ENCODE assay signal across 8 cellular contexts in the genomic region with DNA sequence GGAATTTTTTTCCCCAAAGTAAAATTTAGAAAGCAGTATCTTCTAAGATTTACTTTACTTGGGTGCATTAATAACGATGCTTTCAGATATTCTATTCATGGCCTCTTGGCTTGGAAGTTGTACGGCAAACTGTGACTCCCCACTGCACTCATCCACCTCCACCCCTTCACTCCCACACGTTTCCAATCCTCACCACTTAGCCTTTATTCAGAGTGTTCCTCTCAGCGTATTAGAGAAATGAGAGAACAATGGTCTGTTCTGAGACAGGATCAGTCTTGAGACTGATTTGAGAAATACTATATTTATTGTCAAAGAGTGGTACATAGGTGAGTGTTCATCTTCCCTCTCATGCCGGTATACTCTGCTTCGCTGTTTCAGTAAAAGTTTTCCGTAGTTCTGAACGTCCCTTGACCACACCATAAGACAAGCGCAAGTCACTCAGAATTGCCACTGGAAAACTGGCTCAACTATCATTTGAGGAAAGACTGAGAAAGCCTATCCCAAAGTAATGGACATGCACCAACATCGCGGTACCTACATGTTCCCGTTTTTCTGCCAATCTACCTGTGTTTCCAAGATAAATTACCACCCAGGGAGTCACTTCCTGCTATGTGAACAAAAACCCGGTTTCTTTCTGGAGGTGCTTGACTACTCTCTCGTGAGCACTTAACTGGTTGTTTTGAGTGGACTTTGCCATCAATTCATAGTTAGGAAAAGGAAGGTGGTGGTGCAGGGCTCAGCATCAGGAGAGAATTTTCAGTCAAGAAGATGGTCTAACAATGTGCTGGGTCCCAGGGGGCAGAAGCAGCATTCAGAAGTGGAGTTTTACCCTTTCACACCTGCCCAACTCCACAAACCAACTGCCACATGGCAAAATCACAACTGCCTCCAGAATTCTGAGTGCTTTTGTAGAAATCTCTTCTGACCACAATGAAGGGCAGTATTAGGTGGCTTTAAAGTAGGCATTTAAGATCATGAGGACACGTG. TPM values are rescaled to one million over a fixed set of nuclear protein-coding genes. Genes with fewer than 3 reads are reported as not detected.
DNase-seq lines count a peak whose midpoint lies in the region; ATAC-seq and TF ChIP-seq lines count a peak whose summit lies in the region.

No MANE protein-coding gene starts in this region.

- no peak for ATAC-seq in effector memory CD8-positive, alpha-beta T cell (replicated peaks)

- H3F3A ChIP-seq in neural progenitor cell (ENCODE audit: low read depth): peaks cover 7% of the 10 kb centered on the region

- peak overlapping the region; percentile 59 for H3K9ac ChIP-seq in neural progenitor cell

- H3K9me3 Mint-ChIP-seq in effector memory CD8-positive, alpha-beta T cell: no peaks in the 10 kb centered on the region
- H3K9me3 Mint-ChIP-seq in neural progenitor cell: peaks cover 2% of the 10 kb centered on the region

- H3K4me1 ChIP-seq in neural progenitor cell: peaks cover 46% of the 10 kb centered on the region

- H3K36me3 ChIP-seq in neural progenitor cell: no peaks in the 10 kb centered on the region

- no peaks in the 10 kb centered on the region for H3K27me3 ChIP-seq in neural progenitor cell

- peaks cover 0 to 5% of the 10 kb centered on the region in 2 donors for H3K4me1 Mint-ChIP-seq in effector memory CD8-positive, alpha-beta T cell (ENCODE audit: low read depth in 2 of 2)
- H3K4me1 Mint-ChIP-seq in neural progenitor cell: peaks cover 46% of the 10 kb centered on the region

- TF ChIP-seq CTCF in LNCaP clone FGC (IDR thresholded peaks at IDR 0.05; ENCODE audit: control insufficient read depth, extremely low read depth, insufficient read depth): no peak
- TF ChIP-seq CTCF in neural progenitor cell (IDR thresholded peaks at IDR 0.05): no peak

- H3K4me2 ChIP-seq in neural progenitor cell: peak overlapping the region; percentile 87

- no peaks in the 10 kb centered on the region for H3K36me3 Mint-ChIP-seq in effector memory CD8-positive, alpha-beta T cell (ENCODE audit: insufficient read depth)
- peaks cover 6% of the 10 kb centered on the region for H3K36me3 Mint-ChIP-seq in neural progenitor cell

- H3K27ac ChIP-seq in neural progenitor cell: no peak overlapping the region

- peak overlapping the region; percentile 59 to 88 for H3K4me3 Mint-ChIP-seq in effector memory CD8-positive, alpha-beta T cell
- H3K4me3 Mint-ChIP-seq in neural progenitor cell: peak overlapping the region; percentile 81

- H2AFZ ChIP-seq in neural progenitor cell (replicated peaks): no peak overlapping the region

- no peaks in the 10 kb centered on the region for H3K9me3 ChIP-seq in neural progenitor cell (ENCODE audit: low read depth)

- H3K4me3 ChIP-seq in LNCaP clone FGC (ENCODE audit: low read depth, low read length) (peak overlapping the region; percentile 83), neural progenitor cell (peak overlapping the region; percentile 65)

- peaks cover 65% of the 10 kb centered on the region for H3K79me2 ChIP-seq in neural progenitor cell (ENCODE audit: low read depth)

- H4K20me1 ChIP-seq in neural progenitor cell (ENCODE audit: low read depth): peaks cover 45% of the 10 kb centered on the region

- H3K27me3 Mint-ChIP-seq in effector memory CD8-positive, alpha-beta T cell: peaks cover 6 to 48% of the 10 kb centered on the region in 2 donors
- H3K27me3 Mint-ChIP-seq in neural progenitor cell (ENCODE audit: insufficient read depth, low read depth): peaks cover 12% of the 10 kb centered on the region

- DNase-seq in Caki2 (ENCODE audit: low read depth) (peak; percentile 56), LNCaP clone FGC (ENCODE audit: low read depth) (no peak), neural progenitor cell (ENCODE audit: low spot score) (no peak), GOT3 (lab: John Stamatoyannopoulos, UW) (no peak), occipital lobe (lab: John Stamatoyannopoulos, UW) (no peak), A172 (ENCODE audit: low spot score) (no peak)
- no peak for DNase-seq in effector memory CD8-positive, alpha-beta T cell
- no peak for DNase-seq in stimulated activated naive CD4-positive, alpha-beta T cell treated with Interleukin-2 at 50 U/mL for 16 hours (lab: John Stamatoyannopoulos, UW)

- H3K27ac Mint-ChIP-seq in effector memory CD8-positive, alpha-beta T cell: no peak overlapping the region
- no peak overlapping the region for H3K27ac Mint-ChIP-seq in neural progenitor cell

- in situ Hi-C loops in Caki2 (cut with HindIII; ENCODE audit: low pct_unique_long_range_greater_than_20kb, low sequenced_read_pairs): no loop called here

RNA-seq across cellular contexts. Expression of a gene that starts 1.5 kb away (rescaled TPM):
- 79.5 and 82.0 TPM in 2 replicates for total RNA-seq in Caki2 (2014; rRNA removed; shearing (Covaris generic); ENCODE audit: low replicate concordance)
- total RNA-seq in neural progenitor cell (ENCODE audit: low replicate concordance) (65.0 and 73.5 TPM in 2 replicates), occipital lobe (9.7 TPM)
- total RNA-seq in A172 (2014; rRNA removed; shearing (Covaris generic)): 1.5 TPM in 2 replicates
